ENCODE assay signal across 9 cellular contexts in genomic region chr15:41957021-41957897, GRCh38. TPM values are rescaled to one million over a fixed set of nuclear protein-coding genes. Genes with fewer than 3 reads are reported as not detected.
DNase-seq lines count a peak whose midpoint lies in the region; ATAC-seq and TF ChIP-seq lines count a peak whose summit lies in the region.
"Had no signal": no experiment of that assay in that cellular context is flagged by ENCODE, and none has a peak within 500 bp of the region (broad histone marks: within the 10 kb centered on the region; RNA-seq: fewer than 3 reads in every experiment).

No MANE protein-coding gene starts in this region.

- no peaks in the 10 kb centered on the region for H3K9me3 Mint-ChIP-seq in activated naive CD8-positive, alpha-beta T cell treated with anti-CD3 and anti-CD28 coated beads, Interleukin-2, amount 10 ng/mL, durations not matched to agents 7 days and 5 days
- peaks cover 2% of the 10 kb centered on the region for H3K9me3 Mint-ChIP-seq in activated naive CD8-positive, alpha-beta T cell treated with anti-CD3 and anti-CD28 coated beads for 36 hours

- no peak overlapping the region for H3K27ac Mint-ChIP-seq in activated naive CD8-positive, alpha-beta T cell treated with anti-CD3 and anti-CD28 coated beads, Interleukin-2, amount 10 ng/mL, durations not matched to agents 7 days and 5 days
- H3K27ac Mint-ChIP-seq in activated naive CD8-positive, alpha-beta T cell treated with anti-CD3 and anti-CD28 coated beads for 36 hours, result no peak overlapping the region

- no peak for DNase-seq in activated naive CD8-positive, alpha-beta T cell treated with anti-CD3 and anti-CD28 coated beads, Interleukin-2, amount 10 ng/mL, durations not matched to agents 7 days and 5 days
- no peak for DNase-seq in activated naive CD8-positive, alpha-beta T cell treated with anti-CD3 and anti-CD28 coated beads for 36 hours
- DNase-seq in fibroblast of villous mesenchyme (ENCODE audit: low read depth) (peak; percentile 86), upper lobe of left lung (no peak), iPS-NIHi7 (ENCODE audit: extremely low spot score) (no peak)
- no peak for DNase-seq in NK-92 treated with Interleukin-12 subunit alpha and Interleukin-12 subunit beta, amount 100 ng/mL, for 24 hours (lab: John Stamatoyannopoulos, UW)

- no peak overlapping the region for H3K4me3 Mint-ChIP-seq in activated naive CD8-positive, alpha-beta T cell treated with anti-CD3 and anti-CD28 coated beads, Interleukin-2, amount 10 ng/mL, durations not matched to agents 7 days and 5 days
- no peak overlapping the region for H3K4me3 Mint-ChIP-seq in activated naive CD8-positive, alpha-beta T cell treated with anti-CD3 and anti-CD28 coated beads for 36 hours

- ATAC-seq in activated naive CD8-positive, alpha-beta T cell treated with anti-CD3 and anti-CD28 coated beads, Interleukin-2, amount 10 ng/mL, durations not matched to agents 7 days and 5 days (ENCODE audit: low read depth), result peak; percentile 42
- ATAC-seq in HG03108 (IDR thresholded peaks at IDR 0.05; ENCODE audit: unreplicated experiment) (peak; percentile 88), upper lobe of left lung (ENCODE audit: low FRiP score in 2 of 2) (no peak), HG03045 (IDR thresholded peaks at IDR 0.05; ENCODE audit: unreplicated experiment) (no peak)

- peak overlapping the region in 3 of 4 donors; percentile 7 to 51 (median 9) for H3K27ac ChIP-seq in upper lobe of left lung
- H3K27ac ChIP-seq: KMS-11 had no signal

- H3K27me3 ChIP-seq in upper lobe of left lung, result no peaks in the 10 kb centered on the region

- peaks cover 18% of the 10 kb centered on the region for H3K4me1 Mint-ChIP-seq in activated naive CD8-positive, alpha-beta T cell treated with anti-CD3 and anti-CD28 coated beads, Interleukin-2, amount 10 ng/mL, durations not matched to agents 7 days and 5 days
- peaks cover 12% of the 10 kb centered on the region for H3K4me1 Mint-ChIP-seq in activated naive CD8-positive, alpha-beta T cell treated with anti-CD3 and anti-CD28 coated beads for 36 hours

- H3K4me1 ChIP-seq in upper lobe of left lung, result peaks cover 4 to 43% (median 15%) of the 10 kb centered on the region in 4 donors

- no peaks in the 10 kb centered on the region for H3K27me3 Mint-ChIP-seq in activated naive CD8-positive, alpha-beta T cell treated with anti-CD3 and anti-CD28 coated beads, Interleukin-2, amount 10 ng/mL, durations not matched to agents 7 days and 5 days
- H3K27me3 Mint-ChIP-seq in activated naive CD8-positive, alpha-beta T cell treated with anti-CD3 and anti-CD28 coated beads for 36 hours, result no peaks in the 10 kb centered on the region

- no peak for TF ChIP-seq EP300 in upper lobe of left lung (IDR thresholded peaks at IDR 0.05)

- peaks cover 5% of the 10 kb centered on the region for H3K36me3 Mint-ChIP-seq in activated naive CD8-positive, alpha-beta T cell treated with anti-CD3 and anti-CD28 coated beads, Interleukin-2, amount 10 ng/mL, durations not matched to agents 7 days and 5 days
- H3K36me3 Mint-ChIP-seq in activated naive CD8-positive, alpha-beta T cell treated with anti-CD3 and anti-CD28 coated beads for 36 hours, result peaks cover 13% of the 10 kb centered on the region

- TF ChIP-seq POLR2A in upper lobe of left lung (IDR thresholded peaks at IDR 0.05), result no peak

- 81% methylated on average over 12 of the region's 12 CpGs for WGBS in upper lobe of left lung, 2 donors

- H3K9me3 ChIP-seq in upper lobe of left lung, result no peaks in the 10 kb centered on the region

- no peak for TF ChIP-seq CTCF in fibroblast of villous mesenchyme (IDR thresholded peaks at IDR 0.05; ENCODE audit: insufficient read depth, low read depth, low read length)
- no peak for TF ChIP-seq CTCF in upper lobe of left lung (IDR thresholded peaks at IDR 0.05)

- POLR2A ChIA-PET in activated naive CD8-positive, alpha-beta T cell treated with anti-CD3 and anti-CD28 coated beads, Interleukin-2, amount 10 ng/mL, durations not matched to agents 7 days and 5 days (lab: Charles Lee), result no interaction called here

- H3K36me3 ChIP-seq in upper lobe of left lung, result peaks cover 0 to 19% (median 12%) of the 10 kb centered on the region in 4 donors

- H3K4me3 ChIP-seq in fibroblast of villous mesenchyme (ENCODE audit: low read depth, low read length) (no peak overlapping the region), upper lobe of left lung (no peak overlapping the region)

RNA-seq across cellular contexts. Expression of gene EHD4, which starts 15.1 kb away (rescaled TPM):
- total RNA-seq in activated naive CD8-positive, alpha-beta T cell treated with anti-CD3 and anti-CD28 coated beads, Interleukin-2, amount 10 ng/mL, durations not matched to agents 7 days and 5 days, result 1 to 10 TPM; 8.4 to 9.5 TPM
- 10 to 100 TPM; 23.5 to 23.6 TPM for total RNA-seq in activated naive CD8-positive, alpha-beta T cell treated with anti-CD3 and anti-CD28 coated beads for 36 hours
- total RNA-seq in fibroblast of villous mesenchyme (18.0 and 19.0 TPM in 2 replicates), upper lobe of left lung (10 to 100 TPM; 23.0 to 46.4 (median 31.5) TPM)

Comparison
In these comparisons a context has a peak if more than half of its experiments do, and no peak if none do; other contexts are left out.
1. ATAC-seq: peak in activated naive CD8-positive, alpha-beta T cell treated with anti-CD3 and anti-CD28 coated beads, Interleukin-2, amount 10 ng/mL, durations not matched to agents 7 days and 5 days (single experiment) and HG03108 (single experiment); none in upper lobe of left lung (0 of 2) and HG03045 (single experiment).